ENCODE assay signal across 21 cellular contexts in the genomic region with DNA sequence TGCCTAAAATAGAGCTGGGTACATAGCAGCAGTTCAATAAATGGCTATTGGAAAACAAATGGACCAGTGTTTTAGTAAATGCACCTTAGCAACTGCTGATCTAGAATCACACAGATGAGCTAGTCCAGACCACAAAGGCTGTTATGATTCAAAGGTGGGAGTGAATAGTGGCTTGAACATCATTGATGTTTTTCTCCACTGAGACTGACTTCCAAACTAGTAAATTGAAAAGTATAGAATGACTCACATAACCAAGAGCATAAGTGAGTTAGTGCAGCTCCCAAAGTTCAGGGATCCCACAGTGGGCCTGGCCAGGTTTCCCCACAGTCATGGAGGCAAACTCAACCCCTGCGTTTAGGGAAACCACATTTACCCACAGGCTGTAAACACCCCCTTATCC.
A peak's percentile ranks its signal among the peaks of the same experiment; 100 is the strongest.
DNase-seq lines count a peak whose midpoint lies in the region; ATAC-seq, FAIRE-seq and TF ChIP-seq lines count a peak whose summit lies in the region.
"Had no signal": no experiment of that assay in that cellular context is flagged by ENCODE, and none has a peak within 500 bp of the region (broad histone marks: within the 10 kb centered on the region; RNA-seq: fewer than 3 reads in every experiment).

No MANE protein-coding gene starts in this region.

- H2AFZ ChIP-seq in PC-3 (ENCODE audit: low read length): no peak overlapping the region
- H2AFZ ChIP-seq: GM23338 had no signal

- H3K27ac ChIP-seq in PC-3 (ENCODE audit: low read length): no peak overlapping the region
- no peak overlapping the region for H3K27ac ChIP-seq in lung (ENCODE audit: low read depth in 1 of 2, low read length in 1 of 2)
- H3K27ac ChIP-seq: BLaER1 treated with 17β-estradiol and CSF1 and Interleukin-3, amounts not matched to agents 10 nM and 100 nM had no signal

- CTCF ChIA-PET in PC-3 (lab: Charles Lee): no interaction called here

- TF ChIP-seq CTCF in PC-3 (conservative IDR thresholded peaks at IDR 0.05; ENCODE audit: low read depth, low read length) (no peak), lung (IDR thresholded peaks at IDR 0.05; ENCODE audit: control extremely low read depth, extremely low read depth) (no peak)

- FAIRE-seq in GM12891 (lab: Jason Lieb, UNC): no peak
- FAIRE-seq: GM19239, K562, RCC 7860 had no signal

- no peaks in the 10 kb centered on the region for H4K20me1 ChIP-seq in PC-3 (ENCODE audit: low read length)
- H4K20me1 ChIP-seq: BLaER1 treated with 17β-estradiol and CSF1 and Interleukin-3, amounts not matched to agents 10 nM and 100 nM had no signal

- intact Hi-C loops in PC-3 (cut with micrococcal nuclease): no loop called here

- no peak for TF ChIP-seq POLR2A in GM12891 (IDR thresholded peaks at IDR 0.05; ENCODE audit: low read depth, low read length)

- no peak overlapping the region for H3K4me3 Mint-ChIP-seq in activated T-cell treated with anti-CD3 and anti-CD28 coated beads, Interleukin-2, amount 50 U/mL, for 4 hours
- H3K4me3 Mint-ChIP-seq: CD8-positive, alpha-beta T cell; GM23338 had no signal

- H3K4me1 ChIP-seq in PC-3 (ENCODE audit: insufficient read depth, low read length) (peaks cover 10% of the 10 kb centered on the region), lung (ENCODE audit: control insufficient read depth in 2 of 2, insufficient read depth in 2 of 2, low read length in 2 of 2) (no peaks in the 10 kb centered on the region)

- H3K4me2 ChIP-seq in PC-3 (ENCODE audit: low read length): no peak overlapping the region
- H3K4me2 ChIP-seq: BLaER1 treated with 17β-estradiol and CSF1 and Interleukin-3, amounts not matched to agents 10 nM and 100 nM; GM23338 had no signal

- no peak overlapping the region for H3K9ac ChIP-seq in PC-3 (ENCODE audit: low read length)
- H3K9ac ChIP-seq: BLaER1 treated with 17β-estradiol and CSF1 and Interleukin-3, amounts not matched to agents 10 nM and 100 nM had no signal

- H3K27me3 ChIP-seq in PC-3 (ENCODE audit: low read length) (no peaks in the 10 kb centered on the region; the same call in 1 of the 2 replicates), lung (ENCODE audit: control insufficient read depth, insufficient read depth) (no peaks in the 10 kb centered on the region)
- H3K27me3 ChIP-seq: BLaER1 treated with 17β-estradiol and CSF1 and Interleukin-3, amounts not matched to agents 10 nM and 100 nM had no signal

- H3K9me2 ChIP-seq in PC-3 (replicated peaks; ENCODE audit: low read length): no peaks in the 10 kb centered on the region

- H3K36me3 Mint-ChIP-seq in activated T-cell treated with anti-CD3 and anti-CD28 coated beads, Interleukin-2, amount 50 U/mL, for 4 hours (ENCODE audit: insufficient read depth): no peaks in the 10 kb centered on the region
- H3K36me3 Mint-ChIP-seq: CD8-positive, alpha-beta T cell had no signal

- H3K9me3 ChIP-seq in PC-3 (ENCODE audit: low read length) (no peaks in the 10 kb centered on the region), lung (ENCODE audit: control insufficient read depth in 2 of 2, insufficient read depth in 1 of 2, low read length in 1 of 2) (no peaks in the 10 kb centered on the region)
- H3K9me3 ChIP-seq: BLaER1 treated with 17β-estradiol and CSF1 and Interleukin-3, amounts not matched to agents 10 nM and 100 nM had no signal

- H3K4me1 Mint-ChIP-seq in activated T-cell treated with anti-CD3 and anti-CD28 coated beads, Interleukin-2, amount 50 U/mL, for 4 hours (ENCODE audit: low read depth): no peaks in the 10 kb centered on the region
- H3K4me1 Mint-ChIP-seq: GM23338 had no signal

- no peaks in the 10 kb centered on the region for H3F3A ChIP-seq in PC-3 (ENCODE audit: low read length, unreplicated experiment)

- POLR2A ChIA-PET in PC-3 (lab: Charles Lee; ENCODE audit: unreplicated experiment): no interaction called here

- no peaks in the 10 kb centered on the region for H3K36me3 ChIP-seq in PC-3 (ENCODE audit: low read depth, low read length)
- no peaks in the 10 kb centered on the region for H3K36me3 ChIP-seq in lung (ENCODE audit: control insufficient read depth in 2 of 2, insufficient read depth in 2 of 2, low read length in 2 of 2)
- H3K36me3 ChIP-seq: BLaER1 treated with 17β-estradiol and CSF1 and Interleukin-3, amounts not matched to agents 10 nM and 100 nM had no signal

- no peak for DNase-seq in activated T-cell treated with anti-CD3 and anti-CD28 coated beads, Interleukin-2, amount 50 U/mL, for 4 hours
- DNase-seq in activated T-cell treated with anti-CD3 and anti-CD28 coated beads, Interleukin-2, amount 50 U/mL, for 1 hour: no peak
- DNase-seq in PC-3: peak; percentile 37
- DNase-seq in lung (ENCODE audit: low spot score): peak; percentile 9
- DNase-seq in GM12891 (ENCODE audit: insufficient read length, low spot score): no peak
- DNase-seq in iPS-NIHi7 (ENCODE audit: extremely low spot score): no peak
- DNase-seq: Calu3; CD8-positive, alpha-beta T cell; GF-D8; HCEC 1CT; NCI-H1105; NCI-H2081 treated with DMSO at 0.1 percent for 48 hours; NCI-H446 treated with DMSO at 0.1 percent for 48 hours; Right ventricle myocardium superior had no signal

- no peak overlapping the region for H3K4me3 ChIP-seq in PC-3 (ENCODE audit: low read length)
- no peak overlapping the region for H3K4me3 ChIP-seq in lung
- H3K4me3 ChIP-seq: BLaER1 treated with 17β-estradiol and CSF1 and Interleukin-3, amounts not matched to agents 10 nM and 100 nM; GM23338; K562 had no signal

- 61 to 74% methylated on average over 1 of the region's 1 CpG for WGBS in lung, 2 donors

- no peaks in the 10 kb centered on the region for H3K9me3 Mint-ChIP-seq in activated T-cell treated with anti-CD3 and anti-CD28 coated beads, Interleukin-2, amount 50 U/mL, for 4 hours
- H3K9me3 Mint-ChIP-seq: CD8-positive, alpha-beta T cell; GM23338 had no signal

- H3K79me2 ChIP-seq in PC-3 (ENCODE audit: low read length): no peaks in the 10 kb centered on the region

- BruUV-seq in PC-3 (replicated peaks; lab: Mats Ljungman, UMichigan): no TSS peak

- peaks cover 15% of the 10 kb centered on the region for H3K27me3 Mint-ChIP-seq in activated T-cell treated with anti-CD3 and anti-CD28 coated beads, Interleukin-2, amount 50 U/mL, for 4 hours (ENCODE audit: low read depth)

- ATAC-seq in activated T-cell treated with anti-CD3 and anti-CD28 coated beads, Interleukin-2, amount 50 U/mL, for 4 hours: peak; percentile 46 to 73
- ATAC-seq in HG02852 (IDR thresholded peaks at IDR 0.05; ENCODE audit: unreplicated experiment) (peak; percentile 48), PC-3 (no peak; the same call in 1 of the 2 replicates), lung (ENCODE audit: insufficient read depth, low FRiP score) (no peak), HG03039 (IDR thresholded peaks at IDR 0.05; ENCODE audit: unreplicated experiment) (no peak)
- ATAC-seq: CD8-positive, alpha-beta T cell; GM23338; K562 had no signal

TF ChIP-seq in GM12891, 5 proteins besides CTCF, POLR2A, EP300 and RAD21:
- TF ChIP-seq POLR2AphosphoS5 (IDR thresholded peaks at IDR 0.05; ENCODE audit: low read depth, low read length) (no peak), PAX5 (IDR thresholded peaks at IDR 0.05; ENCODE audit: insufficient read depth, low read length, severe bottlenecking) (no peak), POU2F2 (IDR thresholded peaks at IDR 0.05; ENCODE audit: low read depth, low read length) (no peak), SPI1 (IDR thresholded peaks at IDR 0.05; ENCODE audit: low read depth, low read length) (no peak), TAF1 (IDR thresholded peaks at IDR 0.05; ENCODE audit: low read depth, low read length) (no peak)

Comparison
In these comparisons a context has a peak if more than half of its experiments do, and no peak if none do; other contexts are left out.
1. ATAC-seq: peak in activated T-cell treated with anti-CD3 and anti-CD28 coated beads, Interleukin-2, amount 50 U/mL, for 4 hours (2 of 2) and HG02852 (single experiment); none in PC-3 (single experiment), lung (single experiment) and HG03039 (single experiment).
2. DNase-seq: peak in PC-3 (single experiment) and lung (single experiment); none in activated T-cell treated with anti-CD3 and anti-CD28 coated beads, Interleukin-2, amount 50 U/mL, for 4 hours (single experiment), activated T-cell treated with anti-CD3 and anti-CD28 coated beads, Interleukin-2, amount 50 U/mL, for 1 hour (single experiment), GM12891 (single experiment) and iPS-NIHi7 (single experiment).